ENCODE assay signal across 9 cellular contexts in the genomic region with DNA sequence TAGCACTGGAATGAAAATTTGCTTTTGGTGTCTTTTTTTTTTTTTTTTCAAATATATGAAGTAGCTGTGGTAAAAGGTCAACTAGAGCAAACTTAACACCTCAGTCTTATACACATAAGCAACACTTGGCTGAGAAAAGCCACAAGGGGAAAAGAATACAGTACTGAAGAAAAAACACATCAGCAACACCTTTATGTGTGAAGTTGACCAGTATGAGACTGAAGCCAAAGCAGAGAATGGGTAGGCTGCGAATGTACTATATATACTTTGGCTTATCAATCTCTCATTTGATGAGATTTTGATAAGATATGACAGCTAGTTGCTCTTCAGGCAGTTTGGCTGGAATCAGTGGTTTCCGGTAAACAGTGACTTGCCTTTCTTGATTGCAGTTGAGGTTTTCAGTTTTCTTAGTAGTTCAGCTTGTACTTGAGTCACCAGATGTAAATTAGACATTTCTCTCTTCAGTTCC. TPM values are rescaled to one million over a fixed set of nuclear protein-coding genes. Genes with fewer than 3 reads are reported as not detected.
DNase-seq lines count a peak whose midpoint lies in the region; ATAC-seq and TF ChIP-seq lines count a peak whose summit lies in the region.
"Had no signal": no experiment of that assay in that cellular context is flagged by ENCODE, and none has a peak within 500 bp of the region (broad histone marks: within the 10 kb centered on the region; RNA-seq: fewer than 3 reads in every experiment).

No MANE protein-coding gene starts in this region.

- H4K20me1 ChIP-seq in OCI-LY7 (ENCODE audit: insufficient read depth, low read length) = no peaks in the 10 kb centered on the region; the same call in 1 of the 2 replicates

- H3K36me3 ChIP-seq in prostate gland (no peaks in the 10 kb centered on the region), OCI-LY7 (ENCODE audit: insufficient read depth, low read length) (peaks cover 72% of the 10 kb centered on the region)

- no peak overlapping the region for H2AFZ ChIP-seq in OCI-LY7 (ENCODE audit: low read length)
- H2AFZ ChIP-seq: parathyroid adenoma had no signal

- no peak overlapping the region for H3K4me3 Mint-ChIP-seq in activated naive CD4-positive, alpha-beta T cell treated with anti-CD3 and anti-CD28 coated beads, Interleukin-2, amount 50 U/mL, for 24 hours

- H3K27me3 Mint-ChIP-seq in activated naive CD4-positive, alpha-beta T cell treated with anti-CD3 and anti-CD28 coated beads, Interleukin-2, amount 50 U/mL, for 24 hours = no peaks in the 10 kb centered on the region

- no peaks in the 10 kb centered on the region for H3K9me3 Mint-ChIP-seq in activated naive CD4-positive, alpha-beta T cell treated with anti-CD3 and anti-CD28 coated beads, Interleukin-2, amount 50 U/mL, for 24 hours

- TF ChIP-seq CTCF in prostate gland (IDR thresholded peaks at IDR 0.05) = no peak
- no peak for TF ChIP-seq CTCF in OCI-LY7 (conservative IDR thresholded peaks at IDR 0.05; ENCODE audit: low read length)

- H3K9me3 ChIP-seq in prostate gland (no peaks in the 10 kb centered on the region), OCI-LY7 (ENCODE audit: low read length) (no peaks in the 10 kb centered on the region)

- H3K27ac Mint-ChIP-seq in activated naive CD4-positive, alpha-beta T cell treated with anti-CD3 and anti-CD28 coated beads, Interleukin-2, amount 50 U/mL, for 24 hours = peak overlapping the region; percentile 32

- no peak for TF ChIP-seq POLR2A in prostate gland (IDR thresholded peaks at IDR 0.05)

- peak; percentile 32 for DNase-seq in stimulated activated CD4-positive, alpha-beta T cell treated with anti-CD3 and anti-CD28 coated beads, Interleukin-15, amount 100 ng/mL, for 24 hours
- no peak for DNase-seq in stimulated activated CD4-positive, alpha-beta T cell treated with anti-CD3 and anti-CD28 coated beads, Interleukin-4, amount 100 ng/mL, for 1 hour
- DNase-seq in Ammon's horn (ENCODE audit: low spot score) (no peak), prostate gland (ENCODE audit: low spot score) (no peak), OCI-LY7 (ENCODE audit: low spot score) (no peak), NCI-H1105 (lab: John Stamatoyannopoulos, UW) (no peak)

- no TSS peak for BruUV-seq in OCI-LY7 (replicated peaks; lab: Mats Ljungman, UMichigan)

- peak; percentile 49 for ATAC-seq in HG03354 (IDR thresholded peaks at IDR 0.05; ENCODE audit: poor library complexity, severe bottlenecking, unreplicated experiment)

- no peaks in the 10 kb centered on the region for H3K27me3 ChIP-seq in prostate gland (replicated peaks; ENCODE audit: insufficient read depth)

- H3K4me3 ChIP-seq in prostate gland (no peak overlapping the region), OCI-LY7 (ENCODE audit: low read depth, low read length, poor library complexity, severe bottlenecking) (no peak overlapping the region)

- H3K4me1 Mint-ChIP-seq in activated naive CD4-positive, alpha-beta T cell treated with anti-CD3 and anti-CD28 coated beads, Interleukin-2, amount 50 U/mL, for 24 hours = peaks cover 21% of the 10 kb centered on the region

- 63% methylated on average over 2 of the region's 2 CpGs for WGBS in prostate gland

- no peaks in the 10 kb centered on the region for H3K79me2 ChIP-seq in OCI-LY7 (ENCODE audit: insufficient read depth, low read depth, low read length)
- H3K79me2 ChIP-seq: parathyroid adenoma had no signal

- CTCF ChIA-PET in OCI-LY7 (lab: Charles Lee; ENCODE audit: unreplicated experiment) = no interaction called here

- H3K4me1 ChIP-seq in prostate gland (replicated peaks) = no peaks in the 10 kb centered on the region
- no peaks in the 10 kb centered on the region for H3K4me1 ChIP-seq in OCI-LY7 (ENCODE audit: insufficient read depth, low read length, poor library complexity, severe bottlenecking)
- H3K4me1 ChIP-seq: parathyroid adenoma had no signal

- H3K36me3 Mint-ChIP-seq in activated naive CD4-positive, alpha-beta T cell treated with anti-CD3 and anti-CD28 coated beads, Interleukin-2, amount 50 U/mL, for 24 hours = peaks cover 2% of the 10 kb centered on the region

- no peaks in the 10 kb centered on the region for H3K9me2 ChIP-seq in OCI-LY7 (ENCODE audit: insufficient read depth, low read length)

- intact Hi-C loops in prostate gland (cut with DNase I) (loop anchor here (5.0 kb wide), 1 partner anchor 614 kb away; no protein-coding TSS in a partner anchor), OCI-LY7 (cut with micrococcal nuclease; ENCODE audit: unreplicated experiment) (loop anchor here (5.0 kb wide), 1 partner anchor 614 kb away; no protein-coding TSS in a partner anchor)

- H3K27ac ChIP-seq in prostate gland (no peak overlapping the region), OCI-LY7 (ENCODE audit: low read depth, low read length, poor library complexity, severe bottlenecking) (no peak overlapping the region)
- H3K27ac ChIP-seq: parathyroid adenoma had no signal

- POLR2A ChIA-PET in OCI-LY7 (lab: Charles Lee) = interaction anchor here (0.7 to 1.9 kb wide), 6 partner anchors 11 to 33 kb away, joined by 3 to 7 read pairs (median 4); no protein-coding TSS in a partner anchor

- no peak overlapping the region for H3K4me2 ChIP-seq in OCI-LY7 (ENCODE audit: low read length)

RNA-seq across cellular contexts. Expression of a gene that starts 22.0 kb away (rescaled TPM):
- total RNA-seq in prostate gland (1 to 10 TPM in 1 of 2 donors, under 1 TPM in 1; 0.80 to 1.7 TPM), OCI-LY7 (2022) (0.31 and 0.32 TPM in 2 replicates)
- total RNA-seq in OCI-LY7 (2014; rRNA removed; shearing (Covaris generic)) = not detected in 2 replicates

RNA-seq across cellular contexts. Expression of a gene that starts 22.1 kb away (rescaled TPM):
- 10 to 100 TPM; 45.4 to 55.2 TPM for total RNA-seq in prostate gland
- total RNA-seq in OCI-LY7 (2014; rRNA removed; shearing (Covaris generic)) = 16.1 and 16.4 TPM in 2 replicates
- total RNA-seq in OCI-LY7 (2022) = 41.5 and 45.0 TPM in 2 replicates
